Comparison of ENCODE assay signal across 21 cellular contexts in genomic region chr10:21995557-21995956, GRCh38. TPM values are rescaled to one million over a fixed set of nuclear protein-coding genes. Genes with fewer than 3 reads are reported as not detected.
DNase-seq lines count a peak whose midpoint lies in the region; ATAC-seq and TF ChIP-seq lines count a peak whose summit lies in the region.
"Had no signal": no experiment of that assay in that cellular context is flagged by ENCODE, and none has a peak within 500 bp of the region (broad histone marks: within the 10 kb centered on the region; RNA-seq: fewer than 3 reads in every experiment).

No MANE protein-coding gene starts in this region.

- H3K4me1 ChIP-seq in ACC112 (ENCODE audit: control insufficient read depth, insufficient read depth, low read length, unreplicated experiment): peaks cover 5% of the 10 kb centered on the region
- H3K4me1 ChIP-seq in KMS-11 (ENCODE audit: low read depth, poor library complexity, severe bottlenecking): peaks cover 69% of the 10 kb centered on the region
- peaks cover 19% of the 10 kb centered on the region for H3K4me1 ChIP-seq in PC-3 (ENCODE audit: insufficient read depth, low read length)
- H3K4me1 ChIP-seq in uterus: no peaks in the 10 kb centered on the region

- no TSS peak for BruUV-seq in PC-3 (replicated peaks; lab: Mats Ljungman, UMichigan)

- POLR2A ChIA-PET in PC-3 (lab: Charles Lee; ENCODE audit: unreplicated experiment): no interaction called here

- H3K27me3 ChIP-seq in ACC112 (ENCODE audit: insufficient read depth, low read length) (no peaks in the 10 kb centered on the region), KMS-11 (ENCODE audit: insufficient read depth, low read depth) (no peaks in the 10 kb centered on the region), PC-3 (ENCODE audit: low read length) (no peaks in the 10 kb centered on the region), uterus (no peaks in the 10 kb centered on the region)
- H3K27me3 ChIP-seq: ascending aorta, esophagus muscularis mucosa had no signal

- intact Hi-C loops in PC-3 (cut with micrococcal nuclease): loop anchor here (2.0 kb wide), 1 partner anchor 425 kb away; no protein-coding TSS in a partner anchor
- intact Hi-C loops in uterus (cut with DNase I; ENCODE audit: low total_unique reads): no loop called here

- H3K4me2 ChIP-seq in KMS-11 (peak overlapping the region; percentile 18; the same call in 1 of the 2 replicates), PC-3 (ENCODE audit: low read length) (0 out of 2 replicates have a peak overlapping the region, but pooled peaks have one; percentile 31)

- TF ChIP-seq POLR2A in uterus (IDR thresholded peaks at IDR 0.05): no peak

- no peaks in the 10 kb centered on the region for H3K9me2 ChIP-seq in PC-3 (replicated peaks; ENCODE audit: low read length)

- no peaks in the 10 kb centered on the region; the same call in 1 of the 2 replicates for H4K20me1 ChIP-seq in KMS-11 (ENCODE audit: insufficient read depth)
- H4K20me1 ChIP-seq in PC-3 (ENCODE audit: low read length): peaks cover 17% of the 10 kb centered on the region

- 0 out of 2 replicates have a peak overlapping the region, but pooled peaks have one; percentile 1 for H3K27ac ChIP-seq in ACC112 (ENCODE audit: low read depth, low read length)
- H3K27ac ChIP-seq in KMS-11: no peak overlapping the region
- no peak overlapping the region for H3K27ac ChIP-seq in PC-3 (ENCODE audit: low read length)
- H3K27ac ChIP-seq in uterus: no peak overlapping the region
- H3K27ac ChIP-seq: ascending aorta, esophagus muscularis mucosa had no signal

- peaks cover 60% of the 10 kb centered on the region for H3K79me2 ChIP-seq in ACC112 (ENCODE audit: control insufficient read depth, insufficient read depth, low read length, unreplicated experiment)
- peaks cover 97% of the 10 kb centered on the region for H3K79me2 ChIP-seq in KMS-11 (ENCODE audit: insufficient read depth, low read depth)
- H3K79me2 ChIP-seq in PC-3 (ENCODE audit: low read length): peaks cover 98% of the 10 kb centered on the region

- H3K36me3 ChIP-seq in ACC112 (ENCODE audit: insufficient read depth, low read length) (no peaks in the 10 kb centered on the region), KMS-11 (ENCODE audit: insufficient read depth) (no peaks in the 10 kb centered on the region), PC-3 (ENCODE audit: low read depth, low read length) (no peaks in the 10 kb centered on the region; the same call in 1 of the 2 replicates), uterus (no peaks in the 10 kb centered on the region)
- H3K36me3 ChIP-seq: ascending aorta, esophagus muscularis mucosa had no signal

- H2AFZ ChIP-seq in ACC112 (ENCODE audit: low read length, unreplicated experiment) (no peak overlapping the region), KMS-11 (ENCODE audit: low read depth) (no peak overlapping the region), PC-3 (ENCODE audit: low read length) (no peak overlapping the region)

- ATAC-seq in PC-3: no peak
- ATAC-seq in GM18907 (IDR thresholded peaks at IDR 0.05; ENCODE audit: unreplicated experiment): no peak
- ATAC-seq: activated T-cell treated with anti-CD3 and anti-CD28 coated beads, Interleukin-2, amount 50 U/mL, for 4 hours had no signal

- TF ChIP-seq CTCF in KMS-11 (conservative IDR thresholded peaks at IDR 0.05; ENCODE audit: low read depth, low read length) (no peak), PC-3 (conservative IDR thresholded peaks at IDR 0.05; ENCODE audit: low read depth, low read length) (no peak), fibroblast of mammary gland (conservative IDR thresholded peaks at IDR 0.05; ENCODE audit: control insufficient read depth, insufficient read depth, low read depth, low read length) (no peak), uterus (IDR thresholded peaks at IDR 0.05) (no peak)

- H3K9ac ChIP-seq in KMS-11: no peak overlapping the region
- H3K9ac ChIP-seq in PC-3 (ENCODE audit: low read length): no peak overlapping the region

- H3F3A ChIP-seq in PC-3 (ENCODE audit: low read length, unreplicated experiment): no peaks in the 10 kb centered on the region

- H3K9me3 ChIP-seq in PC-3 (ENCODE audit: low read length) (no peaks in the 10 kb centered on the region), uterus (no peaks in the 10 kb centered on the region)
- H3K9me3 ChIP-seq: ascending aorta, esophagus muscularis mucosa had no signal

- H3K4me3 ChIP-seq in ACC112 (ENCODE audit: low read depth, low read length): no peak overlapping the region
- H3K4me3 ChIP-seq in KMS-11 (IDR thresholded peaks at IDR 0.05; ENCODE audit: insufficient read depth, low read depth, low read length): no peak overlapping the region
- no peak overlapping the region for H3K4me3 ChIP-seq in PC-3 (ENCODE audit: low read length)
- H3K4me3 ChIP-seq in fibroblast of mammary gland (ENCODE audit: control insufficient read depth, low read depth, low read length): no peak overlapping the region
- H3K4me3 ChIP-seq in uterus: no peak overlapping the region
- H3K4me3 ChIP-seq: ascending aorta, esophagus muscularis mucosa had no signal

- DNase-seq in PC-3 (no peak), fibroblast of mammary gland (ENCODE audit: low read depth) (peak; percentile 18), NCI-H2196 (lab: John Stamatoyannopoulos, UW; ENCODE audit: unreplicated experiment) (no peak), uterus (no peak), kidney glomerular epithelial cell (lab: John Stamatoyannopoulos, UW) (no peak)
- DNase-seq: activated CD8-positive, alpha-beta memory T cell treated with anti-CD3 and anti-CD28 coated beads for 24 hours; activated naive CD4-positive, alpha-beta T cell treated with anti-CD3 and anti-CD28 coated beads for 36 hours; activated T-cell treated with anti-CD3 and anti-CD28 coated beads, Interleukin-2, amount 50 U/mL, for 4 hours; CD4-positive, CD25-positive, alpha-beta regulatory T cell; DMS 273 treated with DMSO at 0.1 percent for 48 hours; glutamatergic neuron; H7; MM.1S; NCI-H1694 treated with DMSO at 0.1 percent for 48 hours; occipital lobe; SIG-M5 had no signal

- CTCF ChIA-PET in PC-3 (lab: Charles Lee): no interaction called here

RNA-seq across cellular contexts. Expression of gene DNAJC1, which starts 8.0 kb away (rescaled TPM):
- total RNA-seq in PC-3 (2014; rRNA removed) (46.4 and 53.4 TPM in 2 replicates), uterus (10 to 100 TPM; 27.4 to 59.5 (median 37.6) TPM)
